In the genomic region with DNA sequence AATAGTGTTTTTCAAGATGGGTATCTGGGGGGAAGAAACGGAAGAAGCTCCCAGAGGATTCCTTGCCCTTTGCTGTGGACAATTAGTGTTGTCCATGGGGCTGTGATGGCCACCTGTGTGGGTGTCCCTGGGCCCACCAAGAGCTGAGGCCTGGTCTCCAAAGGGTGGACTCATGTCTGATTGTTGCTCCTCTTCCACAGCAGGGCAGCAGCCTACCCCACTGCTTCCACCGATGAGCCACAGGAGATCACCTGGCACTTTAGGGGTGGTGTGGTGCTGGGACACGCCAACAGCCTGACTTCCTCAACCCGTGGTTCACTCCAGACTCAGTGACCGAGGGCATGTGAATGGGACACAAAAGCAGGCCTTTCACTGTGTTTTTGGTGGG, we compare ENCODE assay signal across 20 cellular contexts. TPM values are rescaled to one million over a fixed set of nuclear protein-coding genes. Genes with fewer than 3 reads are reported as not detected.
"Had no signal": no experiment of that assay in that cellular context is flagged by ENCODE, and none has a peak within 500 bp of the region (broad histone marks: within the 10 kb centered on the region; RNA-seq: fewer than 3 reads in every experiment).

No MANE protein-coding gene starts in this region.

- H3K27ac ChIP-seq: dorsolateral prefrontal cortex, SJSA1 had no signal

- H3K9me3 Mint-ChIP-seq: activated CD4-positive, alpha-beta T cell treated with anti-CD3 and anti-CD28 coated beads, Interleukin-2, amount 10 ng/mL, durations not matched to agents 7 days and 5 days; activated naive CD8-positive, alpha-beta T cell treated with anti-CD3 and anti-CD28 coated beads for 36 hours; activated T-helper 1 cell treated with anti-CD3 and anti-CD28 coated beads, Interleukin-12 subunit alpha, Interleukin-12 subunit beta, Interleukin-2, Interleukin-4 antibody, amounts not matched to agents 30 ng/mL and 10 ng/mL and 1 ng/mL, durations not matched to agents 14 hours and 24 hours and 36 hours; natural killer cell treated with Interleukin-12 subunit alpha and Interleukin-12 subunit beta and Interleukin-15 and Interleukin-18, amount 100 ng/mL, for 72 hours; T-helper 2 cell treated with Interferon-gamma antibody and Interleukin-4, amounts not matched to agents 5 μg/mL and 100 μg/mL, for 36 hours; type B pancreatic cell had no signal

- H3K27me3 Mint-ChIP-seq: activated CD4-positive, alpha-beta T cell treated with anti-CD3 and anti-CD28 coated beads, Interleukin-2, amount 10 ng/mL, durations not matched to agents 7 days and 5 days; activated naive CD8-positive, alpha-beta T cell treated with anti-CD3 and anti-CD28 coated beads for 36 hours; natural killer cell treated with Interleukin-12 subunit alpha and Interleukin-12 subunit beta and Interleukin-15 and Interleukin-18, amount 100 ng/mL, for 72 hours; progenitor cell of endocrine pancreas; type B pancreatic cell had no signal

- H3K27ac Mint-ChIP-seq: activated naive CD8-positive, alpha-beta T cell treated with anti-CD3 and anti-CD28 coated beads for 36 hours; activated T-helper 1 cell treated with anti-CD3 and anti-CD28 coated beads, Interleukin-12 subunit alpha, Interleukin-12 subunit beta, Interleukin-2, Interleukin-4 antibody, amounts not matched to agents 30 ng/mL and 10 ng/mL and 1 ng/mL, durations not matched to agents 14 hours and 24 hours and 36 hours; natural killer cell treated with Interleukin-12 subunit alpha and Interleukin-12 subunit beta and Interleukin-15 and Interleukin-18, amount 100 ng/mL, for 72 hours; T-helper 2 cell treated with Interferon-gamma antibody and Interleukin-4, amounts not matched to agents 5 μg/mL and 100 μg/mL, for 36 hours; type B pancreatic cell had no signal

- H3K4me3 Mint-ChIP-seq: activated CD4-positive, alpha-beta T cell treated with anti-CD3 and anti-CD28 coated beads, Interleukin-2, amount 10 ng/mL, durations not matched to agents 7 days and 5 days; activated naive CD8-positive, alpha-beta T cell treated with anti-CD3 and anti-CD28 coated beads for 36 hours; activated T-helper 1 cell treated with anti-CD3 and anti-CD28 coated beads, Interleukin-12 subunit alpha, Interleukin-12 subunit beta, Interleukin-2, Interleukin-4 antibody, amounts not matched to agents 30 ng/mL and 10 ng/mL and 1 ng/mL, durations not matched to agents 14 hours and 24 hours and 36 hours; brain; natural killer cell treated with Interleukin-12 subunit alpha and Interleukin-12 subunit beta and Interleukin-15 and Interleukin-18, amount 100 ng/mL, for 72 hours; T-helper 2 cell treated with Interferon-gamma antibody and Interleukin-4, amounts not matched to agents 5 μg/mL and 100 μg/mL, for 36 hours; type B pancreatic cell had no signal

- H3K4me3 ChIP-seq: dorsolateral prefrontal cortex, SJSA1 had no signal

- ATAC-seq: natural killer cell treated with Interleukin-12 subunit alpha and Interleukin-12 subunit beta and Interleukin-15 and Interleukin-18, amount 100 ng/mL, for 72 hours had no signal

- H3K27me3 ChIP-seq: dorsolateral prefrontal cortex, SJSA1 had no signal

- H3K9me3 ChIP-seq: SJSA1 had no signal

- DNase-seq: activated CD4-positive, alpha-beta T cell treated with anti-CD3 and anti-CD28 coated beads, Interleukin-2, amount 10 ng/mL, durations not matched to agents 7 days and 5 days; activated CD4-positive, CD25-positive, alpha-beta regulatory T cell; activated CD8-positive, alpha-beta memory T cell treated with anti-CD3 and anti-CD28 coated beads, Interleukin-2, amount 50 U/mL, for 48 hours; activated naive CD8-positive, alpha-beta T cell treated with anti-CD3 and anti-CD28 coated beads for 36 hours; amygdala; dorsolateral prefrontal cortex; hippocampal formation; kidney; mesendoderm; occipital lobe; right cardiac atrium; SW 1271 had no signal

- H3K4me1 Mint-ChIP-seq: brain had no signal

- H3K36me3 Mint-ChIP-seq: natural killer cell treated with Interleukin-12 subunit alpha and Interleukin-12 subunit beta and Interleukin-15 and Interleukin-18, amount 100 ng/mL, for 72 hours had no signal

RNA-seq across cellular contexts. Expression of a gene that starts 25.1 kb away (rescaled TPM):
- total RNA-seq: activated CD4-positive, alpha-beta T cell treated with anti-CD3 and anti-CD28 coated beads, Interleukin-2, amount 10 ng/mL, durations not matched to agents 7 days and 5 days; activated T-helper 1 cell treated with anti-CD3 and anti-CD28 coated beads, Interleukin-12 subunit alpha, Interleukin-12 subunit beta, Interleukin-2, Interleukin-4 antibody, amounts not matched to agents 30 ng/mL and 10 ng/mL and 1 ng/mL, durations not matched to agents 14 hours and 24 hours and 36 hours; chondrocyte; progenitor cell of endocrine pancreas; SJSA1 had no signal
